Comparison of ENCODE assay signal across 33 cellular contexts in the genomic region with DNA sequence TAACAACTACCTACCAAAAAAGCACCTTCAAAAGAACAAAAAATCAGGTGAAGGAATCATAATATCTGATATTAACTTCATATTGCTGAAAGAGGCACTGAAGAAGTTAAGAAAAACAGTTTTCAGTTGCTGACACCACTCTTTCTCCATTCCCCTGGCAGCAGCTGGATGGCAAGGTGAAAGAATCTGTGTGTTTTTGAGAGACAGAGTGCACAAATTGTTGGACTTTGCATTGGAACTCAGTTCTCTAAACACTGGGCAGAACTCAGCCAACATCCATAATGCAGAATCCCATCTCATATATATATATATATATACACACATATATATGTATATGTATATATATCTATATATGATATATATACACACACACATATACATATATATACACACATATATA.
"Had no signal": no experiment of that assay in that cellular context is flagged by ENCODE, and none has a peak within 500 bp of the region (broad histone marks: within the 10 kb centered on the region; RNA-seq: fewer than 3 reads in every experiment).

No MANE protein-coding gene starts in this region.

- H3K9me3 ChIP-seq: ascending aorta, body of pancreas, breast epithelium had no signal

- H3K27me3 ChIP-seq: ascending aorta, body of pancreas, brain microvascular endothelial cell had no signal

- H3K4me3 ChIP-seq: ascending aorta, body of pancreas, breast epithelium had no signal

- H3K4me1 ChIP-seq: ascending aorta, body of pancreas, breast epithelium had no signal

- H3K36me3 ChIP-seq: ascending aorta, brain microvascular endothelial cell, breast epithelium, WERI-Rb-1 had no signal

- ATAC-seq: activated CD4-positive, alpha-beta T cell treated with anti-CD3 and anti-CD28 coated beads for 36 hours; activated CD4-positive, CD25-positive, alpha-beta regulatory T cell treated with anti-CD3 and anti-CD28 coated beads, Interleukin-2, amount 50 U/mL, for 24 hours; activated CD8-positive, alpha-beta memory T cell treated with anti-CD3 and anti-CD28 coated beads, Interleukin-2, amount 10 ng/mL, durations not matched to agents 7 days and 5 days; activated CD8-positive, alpha-beta T cell treated with anti-CD3 and anti-CD28 coated beads, Interleukin-2, amount 10 ng/mL, durations not matched to agents 7 days and 5 days; activated naive CD8-positive, alpha-beta T cell treated with anti-CD3 and anti-CD28 coated beads, Interleukin-2, amount 50 U/mL, for 24 hours; body of pancreas; WTC11 had no signal

- DNase-seq: activated CD4-positive, alpha-beta memory T cell treated with anti-CD3 and anti-CD28 coated beads, Interleukin-2, amount 10 ng/mL, durations not matched to agents 7 days and 5 days; activated CD4-positive, alpha-beta T cell treated with anti-CD3 and anti-CD28 coated beads for 1 hour; activated CD4-positive, alpha-beta T cell treated with anti-CD3 and anti-CD28 coated beads for 36 hours; activated CD4-positive, alpha-beta T cell treated with anti-CD3 and anti-CD28 coated beads for 48 hours; activated CD4-positive, alpha-beta T cell treated with anti-CD3 and anti-CD28 coated beads, Interleukin-2, amount 10 ng/mL, durations not matched to agents 7 days and 5 days; activated CD4-positive, alpha-beta T cell treated with anti-CD3 and anti-CD28 coated beads, Interleukin-2, amount 50 U/mL, for 48 hours; activated CD4-positive, CD25-positive, alpha-beta regulatory T cell; activated CD8-positive, alpha-beta memory T cell treated with anti-CD3 and anti-CD28 coated beads for 24 hours; activated CD8-positive, alpha-beta memory T cell treated with anti-CD3 and anti-CD28 coated beads, Interleukin-2, amount 10 ng/mL, durations not matched to agents 7 days and 5 days; activated CD8-positive, alpha-beta memory T cell treated with anti-CD3 and anti-CD28 coated beads, Interleukin-2, amount 50 U/mL, for 48 hours; activated CD8-positive, alpha-beta T cell treated with anti-CD3 and anti-CD28 coated beads, Interleukin-2, amount 10 ng/mL, durations not matched to agents 7 days and 5 days; activated effector memory CD4-positive, alpha-beta T cell treated with Interleukin-2 at 50 U/mL for 16 hours; activated gamma-delta T cell; activated naive CD4-positive, alpha-beta T cell treated with anti-CD3 and anti-CD28 coated beads, Interleukin-2, amount 10 ng/mL, durations not matched to agents 7 days and 5 days; activated naive CD4-positive, alpha-beta T cell treated with Interleukin-2 at 50 U/mL for 16 hours; activated naive CD8-positive, alpha-beta T cell treated with anti-CD3 and anti-CD28 coated beads, Interleukin-2, amount 10 ng/mL, durations not matched to agents 7 days and 5 days; activated naive CD8-positive, alpha-beta T cell treated with anti-CD3 and anti-CD28 coated beads, Interleukin-2, amount 50 U/mL, for 24 hours; activated T-cell treated with anti-CD3 and anti-CD28 coated beads, Interleukin-2, amount 50 U/mL, for 24 hours; activated T-cell treated with anti-CD3 and anti-CD28 coated beads, Interleukin-2, amount 50 U/mL, for 48 hours; amygdala; anterior cingulate cortex; body of pancreas; brain microvascular endothelial cell; central memory CD4-positive, alpha-beta T cell; SW 1271; T-helper 1 cell; T-helper 2 cell; T-helper 9 cell; WERI-Rb-1 had no signal

- H3K27ac ChIP-seq: ascending aorta, body of pancreas, brain microvascular endothelial cell, breast epithelium, WERI-Rb-1 had no signal
